In the genomic region with DNA sequence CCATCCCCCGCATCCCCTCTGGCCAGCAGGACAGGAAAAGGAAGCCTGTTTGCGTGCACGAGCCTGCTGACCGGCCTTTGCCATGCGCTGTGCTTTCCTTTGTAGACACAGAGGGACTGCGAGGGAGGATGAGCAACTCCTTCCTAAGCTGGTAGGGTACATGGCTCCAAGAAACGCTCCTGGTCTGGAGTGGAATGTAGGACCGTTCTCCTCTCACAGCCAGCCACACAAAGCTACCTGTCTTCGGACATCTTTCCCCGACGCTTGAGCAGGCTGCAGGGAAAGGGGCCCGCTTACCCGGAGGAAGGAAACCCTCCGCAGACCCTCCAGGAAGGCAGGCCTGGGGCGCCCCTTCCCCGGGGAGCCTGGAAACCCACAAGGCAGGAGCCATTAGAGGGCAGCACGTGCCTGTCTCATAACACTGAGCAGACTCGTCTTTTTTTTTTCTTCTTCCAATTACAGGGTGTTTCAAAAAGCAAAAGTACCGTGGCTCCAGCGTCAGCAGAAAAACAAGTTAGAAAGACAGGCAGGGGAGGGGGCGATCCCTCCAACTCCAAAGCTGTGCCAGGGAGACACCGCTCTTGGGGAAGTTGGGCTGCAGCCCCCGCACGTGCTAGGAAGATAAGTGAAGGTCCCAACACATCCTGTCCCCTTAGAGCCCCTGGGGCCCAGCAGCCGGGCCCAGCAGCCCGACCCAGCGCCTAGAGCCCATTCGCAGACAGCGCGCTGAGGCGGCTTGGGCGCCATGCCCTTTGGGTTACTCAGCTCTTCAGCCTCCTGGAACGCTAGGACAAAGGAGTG, we compare ENCODE assay signal across 8 cellular contexts.
DNase-seq lines count a peak whose midpoint lies in the region; ATAC-seq, FAIRE-seq and TF ChIP-seq lines count a peak whose summit lies in the region.

No MANE protein-coding gene starts in this region.

- peak; percentile 59 for TF ChIP-seq CTCF in SK-N-SH (IDR thresholded peaks at IDR 0.05)
- peak in 3 of 4 donors; percentile 31 to 52 (median 52) for TF ChIP-seq CTCF in pancreas (IDR thresholded peaks at IDR 0.05)

- intact Hi-C loops in Right ventricle myocardium superior (cut with DNase I) (loop anchor here (5.0 kb wide), 1 partner anchor 518 kb away; no protein-coding TSS in a partner anchor), pancreas (cut with DNase I) (loop anchor here in 1 of 3 donors (5.0 kb wide), 1 partner anchor 518 kb away; no protein-coding TSS in a partner anchor)

- CTCF ChIA-PET in SK-N-SH (lab: Yijun Ruan, JAX), result interaction anchor here (0.6 to 2.6 kb wide), 20 partner anchors 9 to 891 kb away, joined by 3 to 20 read pairs (median 4); no protein-coding TSS in a partner anchor

- no peaks in the 10 kb centered on the region for H3K36me3 ChIP-seq in ES-I3 (ENCODE audit: insufficient read depth, low read length)
- H3K36me3 ChIP-seq in SK-N-SH (replicated peaks in 1 of 2; ENCODE audit: control insufficient read depth in 1 of 2, insufficient read depth in 2 of 2, low read length in 1 of 2), result no peaks in the 10 kb centered on the region
- no peaks in the 10 kb centered on the region for H3K36me3 ChIP-seq in pancreas

- no peaks in the 10 kb centered on the region for H3F3A ChIP-seq in SK-N-SH (replicated peaks; ENCODE audit: insufficient read depth)

- DNase-seq in SK-N-SH (peak; percentile 73), Right ventricle myocardium superior (peak; percentile 86), pancreas (peak in 5 of 6 donors; percentile 63 to 76 (median 72)), urothelium cell line (ENCODE audit: low spot score) (peak; percentile 68)
- DNase-seq in activated naive CD8-positive, alpha-beta T cell treated with anti-CD3 and anti-CD28 coated beads, Interleukin-2, amount 50 U/mL, for 16 hours (ENCODE audit: low read depth, low spot score), result peak; percentile 45

- H3K27ac ChIP-seq in SK-N-SH (ENCODE audit: low read depth in 2 of 2, low read length in 1 of 2), result no peak overlapping the region
- H3K27ac ChIP-seq in pancreas, result peak overlapping the region; percentile 65 to 87 (median 74)

- H2AFZ ChIP-seq in SK-N-SH (ENCODE audit: low read depth), result peak overlapping the region; percentile 36; the same call in 1 of the 2 replicates

- peaks cover 2 to 5% (median 4%) of the 10 kb centered on the region in 3 donors for H3K4me1 Mint-ChIP-seq in IgD-negative memory B cell

- H3K79me2 ChIP-seq in SK-N-SH (ENCODE audit: insufficient read depth), result no peaks in the 10 kb centered on the region

- H3K36me3 Mint-ChIP-seq in IgD-negative memory B cell, result no peaks in the 10 kb centered on the region

- no peaks in the 10 kb centered on the region for H3K9me2 ChIP-seq in SK-N-SH

- peak overlapping the region in 3 of 4 donors; percentile 5 to 81 (median 53) for H3K4me3 Mint-ChIP-seq in IgD-negative memory B cell

- 24% methylated on average over 22 of the region's 33 CpGs for WGBS in SK-N-SH (ENCODE audit: low lambda C conversion rate)
- 7% methylated on average over 33 of the region's 33 CpGs for WGBS in pancreas, 2 donors

- POLR2A ChIA-PET in SK-N-SH (lab: Yijun Ruan, JAX), result no interaction called here

- ATAC-seq in Right ventricle myocardium superior (ENCODE audit: poor library complexity), result peak; percentile 95
- peak; percentile 89 to 93 (median 92) for ATAC-seq in pancreas
- ATAC-seq in GM21367 (IDR thresholded peaks at IDR 0.05; ENCODE audit: unreplicated experiment), result no peak

- H3K4me3 ChIP-seq in SK-N-SH (ENCODE audit: low read depth in 2 of 2, low read length in 1 of 2) (peak overlapping the region; percentile 17 to 33; a peak in 2 of 4 replicates), pancreas (peak overlapping the region in 2 of 4 donors; percentile 30 to 33)

- peak; percentile 73 for TF ChIP-seq RAD21 in SK-N-SH (IDR thresholded peaks at IDR 0.05; ENCODE audit: low read length)

- no peaks in the 10 kb centered on the region for H4K20me1 ChIP-seq in SK-N-SH (ENCODE audit: insufficient read depth)

- H3K9me3 Mint-ChIP-seq in IgD-negative memory B cell, result no peaks in the 10 kb centered on the region

- peaks cover 18% of the 10 kb centered on the region for H3K27me3 Mint-ChIP-seq in IgD-negative memory B cell

- peaks cover 29% of the 10 kb centered on the region for H3K4me1 ChIP-seq in ES-I3 (ENCODE audit: insufficient read depth, low read length)
- peaks cover 2 to 4% of the 10 kb centered on the region in 2 experiments; a peak in 2 of 4 replicates for H3K4me1 ChIP-seq in SK-N-SH (ENCODE audit: control insufficient read depth in 1 of 2, insufficient read depth in 2 of 2, low read depth in 1 of 2, low read length in 1 of 2)
- peaks cover 20 to 26% (median 22%) of the 10 kb centered on the region in 3 donors for H3K4me1 ChIP-seq in pancreas

- peak overlapping the region; percentile 34 for H3K9ac ChIP-seq in ES-I3 (ENCODE audit: low read depth, low read length)
- no peak overlapping the region for H3K9ac ChIP-seq in SK-N-SH

- no peaks in the 10 kb centered on the region for H3K27me3 ChIP-seq in SK-N-SH (ENCODE audit: insufficient read depth)
- H3K27me3 ChIP-seq in pancreas, result no peaks in the 10 kb centered on the region

- TF ChIP-seq EP300 in SK-N-SH (IDR thresholded peaks at IDR 0.05; ENCODE audit: borderline replicate concordance in 1 of 2, low read depth in 1 of 2, low read length in 1 of 2), result no peak

- H3K27ac Mint-ChIP-seq in IgD-negative memory B cell, result no peak overlapping the region

- H3K4me2 ChIP-seq in SK-N-SH, result peak overlapping the region; percentile 61; the same call in 1 of the 2 replicates

- FAIRE-seq in pancreas (lab: Jason Lieb, UNC), result no peak
- FAIRE-seq in urothelium cell line (lab: Jason Lieb, UNC), result no peak

- H3K9me3 ChIP-seq in ES-I3 (ENCODE audit: control insufficient read depth, insufficient read depth, low read length) (no peaks in the 10 kb centered on the region), SK-N-SH (no peaks in the 10 kb centered on the region), pancreas (no peaks in the 10 kb centered on the region)

TF ChIP-seq in SK-N-SH, 30 proteins besides CTCF, POLR2A, EP300 and RAD21:
- TF ChIP-seq FOSL2 (IDR thresholded peaks at IDR 0.05; ENCODE audit: borderline replicate concordance, low read depth), result no peak
- no peak for TF ChIP-seq EZH2phosphoT487 (IDR thresholded peaks at IDR 0.05; ENCODE audit: borderline replicate concordance, low read depth)
- no peak for TF ChIP-seq FOXJ3 (CRISPR knock-in tag; IDR thresholded peaks at IDR 0.05)
- TF ChIP-seq NRF1 (IDR thresholded peaks at IDR 0.05; ENCODE audit: low read depth, low read length), result no peak
- TF ChIP-seq JUND (IDR thresholded peaks at IDR 0.05), result no peak
- peak; percentile 36; the same call in 1 of the 2 replicates for TF ChIP-seq SMC3 (IDR thresholded peaks at IDR 0.05; ENCODE audit: low read depth, low read length)
- TF ChIP-seq NFIC (IDR thresholded peaks at IDR 0.05; ENCODE audit: borderline replicate concordance), result no peak

Comparison
In these comparisons a context has a peak if more than half of its experiments do, and no peak if none do; other contexts are left out.
1. H3K27ac ChIP-seq: peak in pancreas (4 of 4); none in SK-N-SH (0 of 2).
2. Peak in every context shown above with its lines, with median percentiles within 50 percentile points of each other: DNase-seq.